1 cellular context compared by ENCODE assay signal in the genomic region with DNA sequence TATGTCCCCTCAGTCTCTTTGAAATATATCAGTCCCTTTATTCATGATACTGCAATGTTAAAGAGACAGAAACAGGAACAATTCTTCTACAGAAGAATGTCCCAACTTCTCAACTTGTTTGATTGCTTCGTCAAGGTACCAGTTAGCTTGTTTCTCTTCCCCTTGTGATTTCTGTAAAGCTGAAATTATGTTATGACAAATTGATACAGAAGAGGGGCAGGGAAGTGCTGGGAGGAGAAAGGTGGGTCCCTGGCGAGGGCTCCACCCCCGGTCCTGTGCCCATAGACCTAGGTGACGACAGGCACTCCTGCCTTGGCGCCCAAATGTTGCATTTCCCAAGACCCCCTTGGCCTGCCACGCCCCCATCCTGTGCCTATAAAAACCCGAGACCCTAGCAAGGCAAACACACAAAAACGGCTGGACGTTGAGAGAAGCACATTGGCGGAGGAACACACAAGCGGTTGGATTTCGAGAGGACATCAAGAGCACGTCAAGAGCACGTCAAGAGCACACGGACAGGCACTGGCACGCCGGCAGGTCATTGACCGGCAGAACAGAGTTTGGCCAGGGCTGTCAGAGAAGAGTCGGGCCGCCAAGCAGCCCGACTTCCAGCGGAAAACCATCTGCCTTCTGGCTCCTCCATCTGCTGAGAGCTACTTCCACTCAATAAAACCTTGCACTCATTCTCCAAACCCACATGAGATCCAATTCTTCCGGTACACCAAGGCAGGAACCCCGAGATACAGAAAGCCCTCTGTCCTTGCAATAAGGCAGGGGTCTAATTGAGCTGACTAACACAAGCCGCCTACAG.
TF ChIP-seq lines count a peak whose summit lies in the region.

No MANE protein-coding gene starts in this region.

TF ChIP-seq in K562, 482 proteins besides CTCF, POLR2A, EP300 and RAD21:
- TF ChIP-seq SPI1 (IDR thresholded peaks at IDR 0.05; ENCODE audit: borderline replicate concordance, low read depth, low read length) = no peak
- TF ChIP-seq ZNF184 (CRISPR knock-in tag; IDR thresholded peaks at IDR 0.05) = no peak
- TF ChIP-seq, protein P1, sequence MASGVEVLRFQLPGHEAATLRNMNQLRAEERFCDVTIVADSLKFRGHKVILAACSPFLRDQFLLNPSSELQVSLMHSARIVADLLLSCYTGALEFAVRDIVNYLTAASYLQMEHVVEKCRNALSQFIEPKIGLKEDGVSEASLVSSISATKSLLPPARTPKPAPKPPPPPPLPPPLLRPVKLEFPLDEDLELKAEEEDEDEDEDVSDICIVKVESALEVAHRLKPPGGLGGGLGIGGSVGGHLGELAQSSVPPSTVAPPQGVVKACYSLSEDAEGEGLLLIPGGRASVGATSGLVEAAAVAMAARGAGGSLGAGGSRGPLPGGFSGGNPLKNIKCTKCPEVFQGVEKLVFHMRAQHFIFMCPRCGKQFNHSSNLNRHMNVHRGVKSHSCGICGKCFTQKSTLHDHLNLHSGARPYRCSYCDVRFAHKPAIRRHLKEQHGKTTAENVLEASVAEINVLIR (CRISPR knock-in tag; IDR thresholded peaks at IDR 0.05) = no peak
- 0 out of 2 replicates have a peak, but pooled peaks have one; percentile 51 for TF ChIP-seq TAF15 (IDR thresholded peaks at IDR 0.05; ENCODE audit: low read depth, low read length)
